In genomic region chr19:1780272-1780957, GRCh38 we compare ENCODE assay signal across 15 cellular contexts. TPM values are rescaled to one million over a fixed set of nuclear protein-coding genes. Genes with fewer than 3 reads are reported as not detected.
DNase-seq lines count a peak whose midpoint lies in the region; ATAC-seq and TF ChIP-seq lines count a peak whose summit lies in the region.
"Had no signal": no experiment of that assay in that cellular context is flagged by ENCODE, and none has a peak within 500 bp of the region (broad histone marks: within the 10 kb centered on the region; RNA-seq: fewer than 3 reads in every experiment).

No MANE protein-coding gene starts in this region.

- no peak for TF ChIP-seq POLR2A in sigmoid colon (IDR thresholded peaks at IDR 0.05)

- no peak overlapping the region for H3K27ac Mint-ChIP-seq in osteocyte (ENCODE audit: unreplicated experiment)

- H3K9me3 ChIP-seq in GM23248 (ENCODE audit: low read depth) (no peaks in the 10 kb centered on the region), sigmoid colon (peaks cover 4 to 9% (median 8%) of the 10 kb centered on the region in 4 donors)
- H3K9me3 ChIP-seq: pancreas had no signal

- no peak overlapping the region for H2AFZ ChIP-seq in GM23248

- peaks cover 47% of the 10 kb centered on the region for H3K27me3 ChIP-seq in GM23248 (replicated peaks; ENCODE audit: insufficient read depth)
- H3K27me3 ChIP-seq in sigmoid colon: peaks cover 21 to 98% (median 77%) of the 10 kb centered on the region in 3 donors

- H3K27me3 Mint-ChIP-seq in osteocyte (ENCODE audit: unreplicated experiment): peaks cover 50% of the 10 kb centered on the region

- TF ChIP-seq CTCF in fibroblast of villous mesenchyme (IDR thresholded peaks at IDR 0.05; ENCODE audit: insufficient read depth, low read depth, low read length) (no peak), osteocyte (IDR thresholded peaks at IDR 0.05) (no peak), sigmoid colon (IDR thresholded peaks at IDR 0.05) (no peak)

- H3K27ac ChIP-seq in GM23248 (no peak overlapping the region), sigmoid colon (no peak overlapping the region)
- H3K27ac ChIP-seq: C4-2B, pancreas, SJSA1 had no signal

- H3K4me2 ChIP-seq in GM23248 (ENCODE audit: unreplicated experiment): no peak overlapping the region

- no peaks in the 10 kb centered on the region for H3K9me3 Mint-ChIP-seq in osteocyte (ENCODE audit: unreplicated experiment)

- H3K79me2 ChIP-seq in GM23248 (ENCODE audit: insufficient read depth): no peaks in the 10 kb centered on the region

- H3K9ac ChIP-seq in GM23248: no peak overlapping the region

- no peaks in the 10 kb centered on the region for H3K9me2 ChIP-seq in GM23248 (ENCODE audit: insufficient read depth)

- H3K4me1 Mint-ChIP-seq in osteocyte (ENCODE audit: unreplicated experiment): peaks cover 6% of the 10 kb centered on the region

- H3K4me3 ChIP-seq in GM23248 (no peak overlapping the region), fibroblast of villous mesenchyme (ENCODE audit: low read depth, low read length) (no peak overlapping the region), sigmoid colon (no peak overlapping the region)
- H3K4me3 ChIP-seq: pancreas, SJSA1 had no signal

- WGBS in GM23248 (ENCODE audit: low coverage in 1 of 2, low lambda C conversion rate in 2 of 2, missing lambda C conversion rate in 2 of 2), 2 experiments: 22 to 24% methylated on average over 11 to 13 of the region's 13 CpGs
- 32 to 45% methylated on average over 13 of the region's 13 CpGs for WGBS in sigmoid colon, 2 donors

- no peaks in the 10 kb centered on the region for H3F3A ChIP-seq in GM23248 (ENCODE audit: insufficient read depth)

- H3K4me1 ChIP-seq in GM23248 (ENCODE audit: insufficient read depth) (no peaks in the 10 kb centered on the region), sigmoid colon (peaks cover 0 to 4% (median 2%) of the 10 kb centered on the region in 4 donors)
- H3K4me1 ChIP-seq: pancreas, SJSA1 had no signal

- no peak for TF ChIP-seq EP300 in sigmoid colon (IDR thresholded peaks at IDR 0.05)

- H4K20me1 ChIP-seq in GM23248 (ENCODE audit: insufficient read depth): no peaks in the 10 kb centered on the region

- in situ Hi-C loops in GM23248 (cut with MboI): no loop called here

- intact Hi-C loops in sigmoid colon (cut with DNase I): no loop called here

- no peak overlapping the region for H3K4me3 Mint-ChIP-seq in osteocyte (ENCODE audit: unreplicated experiment)

- H3K36me3 Mint-ChIP-seq in osteocyte (ENCODE audit: unreplicated experiment): no peaks in the 10 kb centered on the region

- H3K36me3 ChIP-seq in GM23248 (ENCODE audit: low read depth) (no peaks in the 10 kb centered on the region), sigmoid colon (no peaks in the 10 kb centered on the region)
- H3K36me3 ChIP-seq: pancreas, SJSA1 had no signal

- ATAC-seq in SK-N-SH treated with all-trans-retinoic acid at 6 μM for 48 hours: peak; percentile 62
- ATAC-seq in HG03025 (IDR thresholded peaks at IDR 0.05; ENCODE audit: low FRiP score, unreplicated experiment): no peak
- ATAC-seq: pancreas had no signal

- DNase-seq in AG08395 (ENCODE audit: low spot score): peak; percentile 37
- peak; percentile 75 for DNase-seq in GM23248
- DNase-seq in fibroblast of villous mesenchyme (ENCODE audit: low read depth): peak; percentile 26
- no peak for DNase-seq in osteocyte (ENCODE audit: extremely low spot score, unreplicated experiment)
- no peak for DNase-seq in activated CD4-positive, alpha-beta T cell treated with anti-CD3 and anti-CD28 coated beads, Interleukin-2, amount 50 U/mL, for 1 hour
- DNase-seq in sigmoid colon: no peak
- DNase-seq: activated CD4-positive, alpha-beta T cell treated with anti-CD3 and anti-CD28 coated beads for 48 hours; activated gamma-delta T cell; NCI-H345; pancreas had no signal

TF ChIP-seq in SK-N-SH treated with all-trans-retinoic acid at 6 μM for 48 hours, 23 proteins besides CTCF, POLR2A, EP300 and RAD21:
- TF ChIP-seq ARNTL (CRISPR knock-in tag; IDR thresholded peaks at IDR 0.05; ENCODE audit: borderline replicate concordance, low read depth): no peak
- TF ChIP-seq PATZ1 (CRISPR knock-in tag; IDR thresholded peaks at IDR 0.05; ENCODE audit: borderline replicate concordance): no peak
- TF ChIP-seq ZFP30 (CRISPR knock-in tag; IDR thresholded peaks at IDR 0.05): no peak
- no peak for TF ChIP-seq ISL1 (CRISPR knock-in tag; IDR thresholded peaks at IDR 0.05)

RNA-seq across cellular contexts. Expression of gene ONECUT3, which starts 27.1 kb away (rescaled TPM):
- not detected in 2 replicates for total RNA-seq in GM23248 (2014; rRNA removed; shearing (Covaris generic))
- polyA plus RNA-seq in GM23248 (2016; fragmentation: Nextera tagmentation; extraction: Ambion mirVana) (not detected in 2 replicates), sigmoid colon (not detected)
- total RNA-seq in fibroblast of villous mesenchyme (not detected in 2 replicates), osteocyte (not detected in 2 replicates), sigmoid colon (not detected)
- total RNA-seq: lower leg skin, SJSA1 had no signal
- polyA plus RNA-seq: pancreas had no signal

RNA-seq across cellular contexts. Expression of gene ATP8B3, which starts 31.7 kb away (rescaled TPM):
- total RNA-seq in GM23248 (2014; rRNA removed; shearing (Covaris generic)): 0.32 and 2.5 TPM in 2 replicates
- polyA plus RNA-seq in GM23248 (2016; fragmentation: Nextera tagmentation; extraction: Ambion mirVana) (1.8 and 1.9 TPM in 2 replicates), sigmoid colon (under 1 TPM in 1 of 3 donors, not detected in 2; 0.96 TPM)
- total RNA-seq in fibroblast of villous mesenchyme (0.86 and 1.6 TPM in 2 replicates), osteocyte (4.6 and 5.2 TPM in 2 replicates), sigmoid colon (1 to 10 TPM in 1 of 4 donors, under 1 TPM in 3; under 0.01 to 3.9 (median 0.42) TPM)

Comparison
In these comparisons a context has a peak if more than half of its experiments do, and no peak if none do; other contexts are left out.
1. DNase-seq: peak in AG08395 (single experiment), GM23248 (single experiment) and fibroblast of villous mesenchyme (single experiment); none in osteocyte (single experiment), activated CD4-positive, alpha-beta T cell treated with anti-CD3 and anti-CD28 coated beads, Interleukin-2, amount 50 U/mL, for 1 hour (single experiment) and sigmoid colon (single experiment).